In genomic region chr11:11390068-11390775, GRCh38 we compare ENCODE assay signal across 13 cellular contexts. TPM values are rescaled to one million over a fixed set of nuclear protein-coding genes. Genes with fewer than 3 reads are reported as not detected.
DNase-seq lines count a peak whose midpoint lies in the region; ATAC-seq and TF ChIP-seq lines count a peak whose summit lies in the region.
"Had no signal": no experiment of that assay in that cellular context is flagged by ENCODE, and none has a peak within 500 bp of the region (broad histone marks: within the 10 kb centered on the region; RNA-seq: fewer than 3 reads in every experiment).

No MANE protein-coding gene starts in this region.

- peak; percentile 20 for DNase-seq in GM23338 (ENCODE audit: low spot score)
- no peak for DNase-seq in endodermal cell
- DNase-seq in left kidney (ENCODE audit: low read depth, low spot score): peak; percentile 52
- peak; percentile 35 for DNase-seq in spleen
- no peak for DNase-seq in immature natural killer cell
- DNase-seq: CD4-positive, alpha-beta T cell; DND-41; GDM1; GM23248; H7 had no signal

- H3K36me3 ChIP-seq in GM23338 (ENCODE audit: insufficient read depth) (no peaks in the 10 kb centered on the region), endodermal cell (ENCODE audit: control insufficient read depth, insufficient read depth, low read length) (no peaks in the 10 kb centered on the region), spleen (no peaks in the 10 kb centered on the region)

- no peaks in the 10 kb centered on the region for H3F3A ChIP-seq in GM23338 (replicated peaks; ENCODE audit: low read depth)

- ATAC-seq in GM23338: peak; percentile 63
- no peak for ATAC-seq in GM18511 (IDR thresholded peaks at IDR 0.05; ENCODE audit: unreplicated experiment)
- no peak for ATAC-seq in HG03354 (IDR thresholded peaks at IDR 0.05; ENCODE audit: poor library complexity, severe bottlenecking, unreplicated experiment)

- no peak overlapping the region for H3K4me3 ChIP-seq in GM23338
- no peak overlapping the region for H3K4me3 ChIP-seq in endodermal cell (ENCODE audit: low read length)
- H3K4me3 ChIP-seq in spleen: no peak overlapping the region
- H3K4me3 ChIP-seq: GM23248 had no signal

- no peak overlapping the region for H2AFZ ChIP-seq in GM23338
- H2AFZ ChIP-seq: GM23248 had no signal

- H3K9me3 ChIP-seq in endodermal cell (ENCODE audit: control insufficient read depth, low read length): no peaks in the 10 kb centered on the region
- no peaks in the 10 kb centered on the region for H3K9me3 ChIP-seq in spleen

- H3K27me3 Mint-ChIP-seq in GM23338 (ENCODE audit: insufficient read depth, low read depth, poor library complexity) (peaks cover 8% of the 10 kb centered on the region), endodermal cell (ENCODE audit: insufficient read depth) (peaks cover 59% of the 10 kb centered on the region), immature natural killer cell (ENCODE audit: low read depth in 3 of 3) (peaks cover 0 to 3% (median 0%) of the 10 kb centered on the region in 3 donors)
- H3K27me3 Mint-ChIP-seq: CD4-positive, alpha-beta T cell had no signal

- H3K27ac ChIP-seq in GM23338 (ENCODE audit: low read depth) (no peak overlapping the region), endodermal cell (ENCODE audit: low read depth, low read length) (no peak overlapping the region), spleen (no peak overlapping the region)
- H3K27ac ChIP-seq: GM23248 had no signal

- no peak for TF ChIP-seq POLR2A in spleen (IDR thresholded peaks at IDR 0.05)

- TF ChIP-seq CTCF in GM23338 (conservative IDR thresholded peaks at IDR 0.05; ENCODE audit: low read depth in 2 of 2) (no peak), endodermal cell (conservative IDR thresholded peaks at IDR 0.05) (peak; percentile 42), spleen (IDR thresholded peaks at IDR 0.05 in 8 of 11, conservative IDR thresholded peaks at IDR 0.05 in 3 of 11) (no peak)

- peaks cover 21% of the 10 kb centered on the region for H3K4me1 Mint-ChIP-seq in GM23338
- H3K4me1 Mint-ChIP-seq in endodermal cell: peaks cover 21% of the 10 kb centered on the region
- H3K4me1 Mint-ChIP-seq in immature natural killer cell: no peaks in the 10 kb centered on the region
- H3K4me1 Mint-ChIP-seq: B cell had no signal

- peaks cover 8% of the 10 kb centered on the region; the same call in 1 of the 2 replicates for H3K9me2 ChIP-seq in GM23338 (ENCODE audit: insufficient read depth)

- H3K4me1 ChIP-seq in GM23338 (ENCODE audit: insufficient read depth) (peaks cover 6% of the 10 kb centered on the region), endodermal cell (ENCODE audit: control insufficient read depth, insufficient read depth, low read length) (peaks cover 6% of the 10 kb centered on the region), spleen (peaks cover 0 to 13% (median 0%) of the 10 kb centered on the region in 6 donors)

- H3K9me3 Mint-ChIP-seq in GM23338: no peaks in the 10 kb centered on the region
- H3K9me3 Mint-ChIP-seq in endodermal cell: no peaks in the 10 kb centered on the region
- no peaks in the 10 kb centered on the region for H3K9me3 Mint-ChIP-seq in immature natural killer cell
- H3K9me3 Mint-ChIP-seq: CD4-positive, alpha-beta T cell had no signal

- H3K27ac Mint-ChIP-seq in GM23338 (no peak overlapping the region), endodermal cell (no peak overlapping the region), immature natural killer cell (no peak overlapping the region)
- H3K27ac Mint-ChIP-seq: B cell; CD4-positive, alpha-beta T cell had no signal

- intact Hi-C loops in spleen (cut with DNase I; ENCODE audit: low total_unique reads): no loop called here

- WGBS in endodermal cell (ENCODE audit: insufficient coverage in 1 of 2, insufficient read length in 1 of 2), 2 experiments: 87 to 93% methylated on average over 3 to 5 of the region's 5 CpGs
- WGBS in spleen, 5 donors: 79 to 94% (median 84%) methylated on average over 5 of the region's 5 CpGs

- H3K9ac ChIP-seq in endodermal cell (ENCODE audit: extremely low read depth, low read length, poor library complexity, severe bottlenecking): no peak overlapping the region
- H3K9ac ChIP-seq: GM23248 had no signal

- no peaks in the 10 kb centered on the region; the same call in 1 of the 2 replicates for H4K20me1 ChIP-seq in GM23338 (replicated peaks; ENCODE audit: insufficient read depth)

- no peaks in the 10 kb centered on the region for H3K36me3 Mint-ChIP-seq in GM23338 (ENCODE audit: low read depth)
- no peaks in the 10 kb centered on the region for H3K36me3 Mint-ChIP-seq in endodermal cell (ENCODE audit: low read depth)
- H3K36me3 Mint-ChIP-seq in immature natural killer cell: no peaks in the 10 kb centered on the region

- no peaks in the 10 kb centered on the region for H3K79me2 ChIP-seq in GM23338 (replicated peaks; ENCODE audit: insufficient read depth)

- H3K4me3 Mint-ChIP-seq in GM23338 (no peak overlapping the region), endodermal cell (no peak overlapping the region), immature natural killer cell (no peak overlapping the region)
- H3K4me3 Mint-ChIP-seq: B cell; CD4-positive, alpha-beta T cell had no signal

- H3K27me3 ChIP-seq in GM23338 (ENCODE audit: insufficient read depth) (no peaks in the 10 kb centered on the region), endodermal cell (ENCODE audit: control insufficient read depth, insufficient read depth, low read length, poor library complexity, severe bottlenecking) (peaks cover 28% of the 10 kb centered on the region), spleen (replicated peaks in 1 of 7) (no peaks in the 10 kb centered on the region)

- no peak overlapping the region for H3K4me2 ChIP-seq in GM23338

TF ChIP-seq in GM23338, 12 proteins besides CTCF, POLR2A, EP300 and RAD21:
- TF ChIP-seq ZNF462 (CRISPR knock-in tag; IDR thresholded peaks at IDR 0.05): no peak

RNA-seq across cellular contexts. Expression of gene CSNK2A3, which starts 37.2 kb away (rescaled TPM):
- 4.1 and 4.8 TPM in 2 replicates for total RNA-seq in GM23338 (2014; rRNA removed; shearing (Covaris generic))
- polyA plus RNA-seq in GM23338 (2016; fragmentation: Nextera tagmentation; extraction: Ambion mirVana): 0.33 and 0.91 TPM in 2 replicates
- 1 to 10 TPM in 1 of 2 donors, under 1 TPM in 1; 0.82 to 2.1 TPM for total RNA-seq in endodermal cell
- 3.7 TPM for polyA plus RNA-seq in endodermal cell (2013, experiment 1 of 2)
- polyA plus RNA-seq in endodermal cell (2013, experiment 2 of 2): 4.0 TPM
- 1 to 10 TPM in 6 of 7 donors, under 1 TPM in 1; 0.80 to 3.9 (median 1.7) TPM for total RNA-seq in spleen
- polyA plus RNA-seq in spleen: under 1 TPM; 0.10 to 0.21 (median 0.20) TPM
- polyA plus RNA-seq in immature natural killer cell: 1 to 10 TPM in 1 of 3 donors, under 1 TPM in 2; 0.85 to 1.3 (median 0.93) TPM

Comparison
In these comparisons a context has a peak if more than half of its experiments do, and no peak if none do; other contexts are left out.
1. DNase-seq: peak in GM23338 (single experiment), left kidney (single experiment) and spleen (single experiment); none in endodermal cell (single experiment) and immature natural killer cell (0 of 3).